Comparison of ENCODE assay signal across 33 cellular contexts in genomic region chr17:17635126-17635525, GRCh38.
"Had no signal": no experiment of that assay in that cellular context is flagged by ENCODE, and none has a peak within 500 bp of the region (broad histone marks: within the 10 kb centered on the region; RNA-seq: fewer than 3 reads in every experiment).

No MANE protein-coding gene starts in this region.

- H3K4me3 Mint-ChIP-seq: activated naive CD8-positive, alpha-beta T cell; immature natural killer cell; mesothelial cell of epicardium; naive thymus-derived CD4-positive, alpha-beta T cell; neural crest cell had no signal

- H3K27ac ChIP-seq: adrenal gland, body of pancreas, cardiac muscle cell, colonic mucosa, epithelial cell of prostate, esophagus squamous epithelium, gastrocnemius medialis, parathyroid adenoma, psoas muscle, sigmoid colon, suprapubic skin, tibial artery, upper lobe of right lung, WERI-Rb-1 had no signal

- H3K4me1 ChIP-seq: adrenal gland, body of pancreas, colonic mucosa, gastrocnemius medialis, parathyroid adenoma, psoas muscle, sigmoid colon, suprapubic skin, tibial artery, upper lobe of right lung had no signal

- H3K9me3 ChIP-seq: adrenal gland, body of pancreas, colonic mucosa, esophagus squamous epithelium, gastrocnemius medialis, psoas muscle, sigmoid colon, suprapubic skin, tibial artery, upper lobe of right lung had no signal

- H3K36me3 Mint-ChIP-seq: activated naive CD8-positive, alpha-beta T cell; immature natural killer cell; mesothelial cell of epicardium; naive thymus-derived CD4-positive, alpha-beta T cell had no signal

- ATAC-seq: activated CD4-positive, CD25-positive, alpha-beta regulatory T cell treated with anti-CD3 and anti-CD28 coated beads, Interleukin-2, amount 50 U/mL, for 24 hours; body of pancreas; gastrocnemius medialis; psoas muscle had no signal

- DNase-seq: activated CD4-positive, alpha-beta T cell treated with anti-CD3 and anti-CD28 coated beads for 48 hours; activated CD4-positive, alpha-beta T cell treated with anti-CD3 and anti-CD28 coated beads, Interleukin-2, amount 50 U/mL, for 48 hours; activated CD8-positive, alpha-beta memory T cell treated with anti-CD3 and anti-CD28 coated beads for 24 hours; activated effector memory CD4-positive, alpha-beta T cell treated with Interleukin-2 at 50 U/mL for 16 hours; activated naive CD4-positive, alpha-beta T cell treated with Interleukin-2 at 50 U/mL for 16 hours; adrenal gland; aorta; body of pancreas; cerebellar nuclear complex; colonic mucosa; effector CD8-positive, alpha-beta T cell; esophagus squamous epithelium; gastrocnemius medialis; hippocampal formation; immature natural killer cell; naive thymus-derived CD4-positive, alpha-beta T cell; occipital lobe; psoas muscle; sigmoid colon; small intestine; stimulated activated naive CD4-positive, alpha-beta T cell; T1000; tibial artery; upper lobe of right lung; WERI-Rb-1 had no signal

- H3K4me3 ChIP-seq: adrenal gland, body of pancreas, cardiac muscle cell, colonic mucosa, esophagus squamous epithelium, gastrocnemius medialis, psoas muscle, sigmoid colon, suprapubic skin, tibial artery, upper lobe of right lung had no signal

- H3K36me3 ChIP-seq: adrenal gland, cardiac muscle cell, colonic mucosa, esophagus squamous epithelium, gastrocnemius medialis, sigmoid colon, suprapubic skin, tibial artery, upper lobe of right lung, WERI-Rb-1 had no signal

- H3K4me1 Mint-ChIP-seq: mesothelial cell of epicardium, neural crest cell had no signal

- H3K27ac Mint-ChIP-seq: activated naive CD8-positive, alpha-beta T cell; immature natural killer cell; mesothelial cell of epicardium; naive thymus-derived CD4-positive, alpha-beta T cell had no signal

- H3K9me3 Mint-ChIP-seq: immature natural killer cell, neural crest cell had no signal
